ENCODE assay signal across 9 cellular contexts in genomic region chr5:137142371-137143243, GRCh38.
A peak's percentile ranks its signal among the peaks of the same experiment; 100 is the strongest.
DNase-seq lines count a peak whose midpoint lies in the region; ATAC-seq and TF ChIP-seq lines count a peak whose summit lies in the region.
"Had no signal": no experiment of that assay in that cellular context is flagged by ENCODE, and none has a peak within 500 bp of the region (broad histone marks: within the 10 kb centered on the region; RNA-seq: fewer than 3 reads in every experiment).

No MANE protein-coding gene starts in this region.

- no peaks in the 10 kb centered on the region for H3K36me3 Mint-ChIP-seq in effector memory CD8-positive, alpha-beta T cell (ENCODE audit: insufficient read depth)
- no peaks in the 10 kb centered on the region for H3K36me3 Mint-ChIP-seq in T-helper 2 cell treated with Interferon-gamma antibody and Interleukin-4, amounts not matched to agents 5 μg/mL and 100 μg/mL, for 36 hours (ENCODE audit: low read depth)

- H3K9me3 Mint-ChIP-seq in effector memory CD8-positive, alpha-beta T cell = no peaks in the 10 kb centered on the region
- H3K9me3 Mint-ChIP-seq in T-helper 2 cell treated with Interferon-gamma antibody and Interleukin-4, amounts not matched to agents 5 μg/mL and 100 μg/mL, for 36 hours = no peaks in the 10 kb centered on the region
- H3K9me3 Mint-ChIP-seq: stimulated activated naive CD8-positive, alpha-beta T cell treated with anti-CD3 and anti-CD28 coated beads, Interleukin-15, Interleukin-2, amounts not matched to agents 100 ng/mL and 50 ng/mL, for 24 hours had no signal

- H3K4me3 Mint-ChIP-seq in effector memory CD8-positive, alpha-beta T cell = no peak overlapping the region
- no peak overlapping the region for H3K4me3 Mint-ChIP-seq in T-helper 2 cell treated with Interferon-gamma antibody and Interleukin-4, amounts not matched to agents 5 μg/mL and 100 μg/mL, for 36 hours
- H3K4me3 Mint-ChIP-seq: stimulated activated naive CD8-positive, alpha-beta T cell treated with anti-CD3 and anti-CD28 coated beads, Interleukin-15, Interleukin-2, amounts not matched to agents 100 ng/mL and 50 ng/mL, for 24 hours had no signal

- TF ChIP-seq CTCF in cardiac fibroblast (IDR thresholded peaks at IDR 0.05; ENCODE audit: low read depth, low read length) = no peak

- no peak overlapping the region for H3K4me3 ChIP-seq in cardiac fibroblast (replicated peaks in 1 of 2; ENCODE audit: low read depth in 2 of 2, low read length in 2 of 2)
- no peak overlapping the region for H3K4me3 ChIP-seq in skeletal muscle cell (ENCODE audit: low read depth, low read length)

- no peaks in the 10 kb centered on the region for H3K4me1 Mint-ChIP-seq in effector memory CD8-positive, alpha-beta T cell (ENCODE audit: low read depth in 2 of 2)
- no peaks in the 10 kb centered on the region for H3K4me1 Mint-ChIP-seq in T-helper 2 cell treated with Interferon-gamma antibody and Interleukin-4, amounts not matched to agents 5 μg/mL and 100 μg/mL, for 36 hours (ENCODE audit: low read depth)

- peaks cover 6 to 10% of the 10 kb centered on the region in 2 donors for H3K27me3 Mint-ChIP-seq in effector memory CD8-positive, alpha-beta T cell
- no peaks in the 10 kb centered on the region for H3K27me3 Mint-ChIP-seq in T-helper 2 cell treated with Interferon-gamma antibody and Interleukin-4, amounts not matched to agents 5 μg/mL and 100 μg/mL, for 36 hours (ENCODE audit: low read depth)
- H3K27me3 Mint-ChIP-seq: stimulated activated naive CD8-positive, alpha-beta T cell treated with anti-CD3 and anti-CD28 coated beads, Interleukin-15, Interleukin-2, amounts not matched to agents 100 ng/mL and 50 ng/mL, for 24 hours had no signal

- no peak overlapping the region for H3K27ac Mint-ChIP-seq in effector memory CD8-positive, alpha-beta T cell
- H3K27ac Mint-ChIP-seq in T-helper 2 cell treated with Interferon-gamma antibody and Interleukin-4, amounts not matched to agents 5 μg/mL and 100 μg/mL, for 36 hours = no peak overlapping the region
- H3K27ac Mint-ChIP-seq: stimulated activated naive CD8-positive, alpha-beta T cell treated with anti-CD3 and anti-CD28 coated beads, Interleukin-15, Interleukin-2, amounts not matched to agents 100 ng/mL and 50 ng/mL, for 24 hours had no signal

- ATAC-seq in GM19395 (IDR thresholded peaks at IDR 0.05; ENCODE audit: unreplicated experiment) (peak; percentile 80), HG03439 (IDR thresholded peaks at IDR 0.05; ENCODE audit: unreplicated experiment) (peak; percentile 81)
- no peak for ATAC-seq in effector memory CD8-positive, alpha-beta T cell (replicated peaks)

- DNase-seq in cardiac fibroblast (ENCODE audit: low read depth in 2 of 2) (peak; percentile 87 to 90), skeletal muscle cell (ENCODE audit: low read depth) (peak; percentile 97), 8988T (no peak), activated gamma-delta T cell (lab: John Stamatoyannopoulos, UW) (no peak)
- no peak for DNase-seq in effector memory CD8-positive, alpha-beta T cell
- no peak for DNase-seq in T-helper 2 cell treated with Interferon-gamma antibody and Interleukin-4, amounts not matched to agents 5 μg/mL and 100 μg/mL, for 36 hours (ENCODE audit: low spot score)

Comparison
In these comparisons a context has a peak if more than half of its experiments do, and no peak if none do; other contexts are left out.
1. DNase-seq: peak in cardiac fibroblast (2 of 2) and skeletal muscle cell (single experiment); none in effector memory CD8-positive, alpha-beta T cell (0 of 3), T-helper 2 cell treated with Interferon-gamma antibody and Interleukin-4, amounts not matched to agents 5 μg/mL and 100 μg/mL, for 36 hours (single experiment), 8988T (single experiment) and activated gamma-delta T cell (single experiment).